1 cellular context compared by ENCODE assay signal in the genomic region with DNA sequence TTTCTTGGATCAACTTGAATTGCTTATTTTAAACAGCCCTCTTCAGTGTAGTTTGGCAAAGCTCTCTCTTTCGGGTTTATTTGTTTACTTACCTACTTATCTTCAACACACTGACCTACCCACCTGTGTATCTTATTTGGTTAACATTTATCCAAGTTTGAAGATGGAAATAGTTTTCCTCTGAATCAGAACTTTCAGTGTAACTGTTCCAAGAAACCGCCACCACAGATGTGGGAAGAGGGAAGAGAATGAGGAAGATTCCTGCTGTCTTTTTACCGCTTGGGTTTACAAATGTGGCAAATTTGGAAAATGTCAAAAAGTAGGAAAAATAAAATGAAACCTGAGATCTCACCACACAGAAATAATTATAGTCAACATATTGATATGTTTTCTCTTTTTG.
TF ChIP-seq lines count a peak whose summit lies in the region.

No MANE protein-coding gene starts in this region.

TF ChIP-seq in HepG2, 621 proteins besides CTCF, POLR2A, EP300 and RAD21 (continued from another document and continues in another):
- TF ChIP-seq, protein P1, sequence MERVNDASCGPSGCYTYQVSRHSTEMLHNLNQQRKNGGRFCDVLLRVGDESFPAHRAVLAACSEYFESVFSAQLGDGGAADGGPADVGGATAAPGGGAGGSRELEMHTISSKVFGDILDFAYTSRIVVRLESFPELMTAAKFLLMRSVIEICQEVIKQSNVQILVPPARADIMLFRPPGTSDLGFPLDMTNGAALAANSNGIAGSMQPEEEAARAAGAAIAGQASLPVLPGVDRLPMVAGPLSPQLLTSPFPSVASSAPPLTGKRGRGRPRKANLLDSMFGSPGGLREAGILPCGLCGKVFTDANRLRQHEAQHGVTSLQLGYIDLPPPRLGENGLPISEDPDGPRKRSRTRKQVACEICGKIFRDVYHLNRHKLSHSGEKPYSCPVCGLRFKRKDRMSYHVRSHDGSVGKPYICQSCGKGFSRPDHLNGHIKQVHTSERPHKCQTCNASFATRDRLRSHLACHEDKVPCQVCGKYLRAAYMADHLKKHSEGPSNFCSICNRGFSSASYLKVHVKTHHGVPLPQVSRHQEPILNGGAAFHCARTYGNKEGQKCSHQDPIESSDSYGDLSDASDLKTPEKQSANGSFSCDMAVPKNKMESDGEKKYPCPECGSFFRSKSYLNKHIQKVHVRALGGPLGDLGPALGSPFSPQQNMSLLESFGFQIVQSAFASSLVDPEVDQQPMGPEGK (CRISPR knock-in tag; IDR thresholded peaks at IDR 0.05): peak; percentile 33; the same call in 1 of the 2 replicates
- TF ChIP-seq SP2 (CRISPR knock-in tag; IDR thresholded peaks at IDR 0.05): no peak
- no peak for TF ChIP-seq NFE2L1 (CRISPR knock-in tag; IDR thresholded peaks at IDR 0.05; ENCODE audit: borderline replicate concordance)
- no peak for TF ChIP-seq POLR2AphosphoS5 (IDR thresholded peaks at IDR 0.05; ENCODE audit: low read depth, low read length)
- no peak for TF ChIP-seq ZNF121 (CRISPR knock-in tag; IDR thresholded peaks at IDR 0.05)
- no peak for TF ChIP-seq CHCHD3 (CRISPR knock-in tag; IDR thresholded peaks at IDR 0.05)
- no peak for TF ChIP-seq GTF2F1 (IDR thresholded peaks at IDR 0.05; ENCODE audit: low read length)
- no peak for TF ChIP-seq RFX1 (IDR thresholded peaks at IDR 0.05)
- TF ChIP-seq LBX2 (CRISPR knock-in tag; IDR thresholded peaks at IDR 0.05; ENCODE audit: borderline replicate concordance): no peak
- no peak for TF ChIP-seq TERF1 (CRISPR knock-in tag; IDR thresholded peaks at IDR 0.05)
- TF ChIP-seq ZNF577 (CRISPR knock-in tag; IDR thresholded peaks at IDR 0.05; ENCODE audit: borderline replicate concordance, low read depth): no peak
- TF ChIP-seq ZNF883 (CRISPR knock-in tag; IDR thresholded peaks at IDR 0.05; ENCODE audit: not compliant biosample characterization): no peak
- no peak for TF ChIP-seq SRSF9 (IDR thresholded peaks at IDR 0.05; ENCODE audit: borderline replicate concordance, insufficient read depth, low read depth, low read length, poor library complexity, severe bottlenecking)
- TF ChIP-seq HDAC6 (IDR thresholded peaks at IDR 0.05; ENCODE audit: low read depth, low read length): no peak
- TF ChIP-seq, protein P2, sequence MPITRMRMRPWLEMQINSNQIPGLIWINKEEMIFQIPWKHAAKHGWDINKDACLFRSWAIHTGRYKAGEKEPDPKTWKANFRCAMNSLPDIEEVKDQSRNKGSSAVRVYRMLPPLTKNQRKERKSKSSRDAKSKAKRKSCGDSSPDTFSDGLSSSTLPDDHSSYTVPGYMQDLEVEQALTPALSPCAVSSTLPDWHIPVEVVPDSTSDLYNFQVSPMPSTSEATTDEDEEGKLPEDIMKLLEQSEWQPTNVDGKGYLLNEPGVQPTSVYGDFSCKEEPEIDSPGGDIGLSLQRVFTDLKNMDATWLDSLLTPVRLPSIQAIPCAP (CRISPR knock-in tag; IDR thresholded peaks at IDR 0.05; ENCODE audit: low read depth): no peak
- TF ChIP-seq PHF8 (CRISPR knock-in tag; IDR thresholded peaks at IDR 0.05): no peak
- TF ChIP-seq ZNF10 (CRISPR knock-in tag; IDR thresholded peaks at IDR 0.05; ENCODE audit: borderline replicate concordance, low read depth): no peak
- TF ChIP-seq, protein P3, sequence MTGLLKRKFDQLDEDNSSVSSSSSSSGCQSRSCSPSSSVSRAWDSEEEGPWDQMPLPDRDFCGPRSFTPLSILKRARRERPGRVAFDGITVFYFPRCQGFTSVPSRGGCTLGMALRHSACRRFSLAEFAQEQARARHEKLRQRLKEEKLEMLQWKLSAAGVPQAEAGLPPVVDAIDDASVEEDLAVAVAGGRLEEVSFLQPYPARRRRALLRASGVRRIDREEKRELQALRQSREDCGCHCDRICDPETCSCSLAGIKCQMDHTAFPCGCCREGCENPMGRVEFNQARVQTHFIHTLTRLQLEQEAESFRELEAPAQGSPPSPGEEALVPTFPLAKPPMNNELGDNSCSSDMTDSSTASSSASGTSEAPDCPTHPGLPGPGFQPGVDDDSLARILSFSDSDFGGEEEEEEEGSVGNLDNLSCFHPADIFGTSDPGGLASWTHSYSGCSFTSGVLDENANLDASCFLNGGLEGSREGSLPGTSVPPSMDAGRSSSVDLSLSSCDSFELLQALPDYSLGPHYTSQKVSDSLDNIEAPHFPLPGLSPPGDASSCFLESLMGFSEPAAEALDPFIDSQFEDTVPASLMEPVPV (CRISPR knock-in tag; IDR thresholded peaks at IDR 0.05): no peak
- peak; percentile 84; the same call in 1 of the 2 replicates for TF ChIP-seq GATA4 (IDR thresholded peaks at IDR 0.05; ENCODE audit: borderline replicate concordance, low read depth)
- TF ChIP-seq ZNF547 (CRISPR knock-in tag; IDR thresholded peaks at IDR 0.05): no peak
- no peak for TF ChIP-seq ATM (IDR thresholded peaks at IDR 0.05; ENCODE audit: borderline replicate concordance)
- no peak for TF ChIP-seq ZFP36L1 (CRISPR knock-in tag; IDR thresholded peaks at IDR 0.05)
- no peak for TF ChIP-seq WIZ (CRISPR knock-in tag; IDR thresholded peaks at IDR 0.05)
- TF ChIP-seq, protein P4, sequence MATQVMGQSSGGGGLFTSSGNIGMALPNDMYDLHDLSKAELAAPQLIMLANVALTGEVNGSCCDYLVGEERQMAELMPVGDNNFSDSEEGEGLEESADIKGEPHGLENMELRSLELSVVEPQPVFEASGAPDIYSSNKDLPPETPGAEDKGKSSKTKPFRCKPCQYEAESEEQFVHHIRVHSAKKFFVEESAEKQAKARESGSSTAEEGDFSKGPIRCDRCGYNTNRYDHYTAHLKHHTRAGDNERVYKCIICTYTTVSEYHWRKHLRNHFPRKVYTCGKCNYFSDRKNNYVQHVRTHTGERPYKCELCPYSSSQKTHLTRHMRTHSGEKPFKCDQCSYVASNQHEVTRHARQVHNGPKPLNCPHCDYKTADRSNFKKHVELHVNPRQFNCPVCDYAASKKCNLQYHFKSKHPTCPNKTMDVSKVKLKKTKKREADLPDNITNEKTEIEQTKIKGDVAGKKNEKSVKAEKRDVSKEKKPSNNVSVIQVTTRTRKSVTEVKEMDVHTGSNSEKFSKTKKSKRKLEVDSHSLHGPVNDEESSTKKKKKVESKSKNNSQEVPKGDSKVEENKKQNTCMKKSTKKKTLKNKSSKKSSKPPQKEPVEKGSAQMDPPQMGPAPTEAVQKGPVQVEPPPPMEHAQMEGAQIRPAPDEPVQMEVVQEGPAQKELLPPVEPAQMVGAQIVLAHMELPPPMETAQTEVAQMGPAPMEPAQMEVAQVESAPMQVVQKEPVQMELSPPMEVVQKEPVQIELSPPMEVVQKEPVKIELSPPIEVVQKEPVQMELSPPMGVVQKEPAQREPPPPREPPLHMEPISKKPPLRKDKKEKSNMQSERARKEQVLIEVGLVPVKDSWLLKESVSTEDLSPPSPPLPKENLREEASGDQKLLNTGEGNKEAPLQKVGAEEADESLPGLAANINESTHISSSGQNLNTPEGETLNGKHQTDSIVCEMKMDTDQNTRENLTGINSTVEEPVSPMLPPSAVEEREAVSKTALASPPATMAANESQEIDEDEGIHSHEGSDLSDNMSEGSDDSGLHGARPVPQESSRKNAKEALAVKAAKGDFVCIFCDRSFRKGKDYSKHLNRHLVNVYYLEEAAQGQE (IDR thresholded peaks at IDR 0.05; ENCODE audit: borderline replicate concordance in 1 of 2, low read depth in 1 of 2, low read length in 2 of 2): no peak
- TF ChIP-seq ZNF558 (CRISPR knock-in tag; IDR thresholded peaks at IDR 0.05; ENCODE audit: borderline replicate concordance): no peak
- peak; percentile 87 for TF ChIP-seq SP5 (CRISPR knock-in tag; IDR thresholded peaks at IDR 0.05; ENCODE audit: borderline replicate concordance, low read depth)
- no peak for TF ChIP-seq REL (CRISPR knock-in tag; conservative IDR thresholded peaks at IDR 0.05)
- no peak for TF ChIP-seq TSC22D2 (CRISPR knock-in tag; IDR thresholded peaks at IDR 0.05; ENCODE audit: borderline replicate concordance)
- peak; percentile 72; the same call in 1 of the 2 replicates for TF ChIP-seq ZNF609 (CRISPR knock-in tag; IDR thresholded peaks at IDR 0.05; ENCODE audit: borderline replicate concordance)
- peak; percentile 95 for TF ChIP-seq ISL2 (CRISPR knock-in tag; IDR thresholded peaks at IDR 0.05)
- TF ChIP-seq, protein P5, sequence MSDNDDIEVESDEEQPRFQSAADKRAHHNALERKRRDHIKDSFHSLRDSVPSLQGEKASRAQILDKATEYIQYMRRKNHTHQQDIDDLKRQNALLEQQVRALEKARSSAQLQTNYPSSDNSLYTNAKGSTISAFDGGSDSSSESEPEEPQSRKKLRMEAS (IDR thresholded peaks at IDR 0.05): no peak
- no peak for TF ChIP-seq MTF2 (CRISPR knock-in tag; IDR thresholded peaks at IDR 0.05; ENCODE audit: borderline replicate concordance)
- TF ChIP-seq PHF21A (CRISPR knock-in tag; IDR thresholded peaks at IDR 0.05): no peak; the same call in 1 of the 2 replicates
- TF ChIP-seq TGIF2 (CRISPR knock-in tag; IDR thresholded peaks at IDR 0.05): peak; percentile 26; the same call in 1 of the 2 replicates
- no peak for TF ChIP-seq ZBTB1 (CRISPR knock-in tag; IDR thresholded peaks at IDR 0.05; ENCODE audit: borderline replicate concordance)
- peak; percentile 77 for TF ChIP-seq ZBTB37 (CRISPR knock-in tag; IDR thresholded peaks at IDR 0.05)
- no peak for TF ChIP-seq ATF7-NPFF (CRISPR knock-in tag; IDR thresholded peaks at IDR 0.05; ENCODE audit: low read depth)
- TF ChIP-seq ARNTL (CRISPR knock-in tag; IDR thresholded peaks at IDR 0.05): no peak
- no peak for TF ChIP-seq CHD4 (IDR thresholded peaks at IDR 0.05; ENCODE audit: borderline replicate concordance, low read length)
- peak; percentile 59 for TF ChIP-seq CEBPG (CRISPR knock-in tag; IDR thresholded peaks at IDR 0.05)
- no peak for TF ChIP-seq ZFP37 (CRISPR knock-in tag; IDR thresholded peaks at IDR 0.05; ENCODE audit: borderline replicate concordance)
- peak; percentile 96 for TF ChIP-seq FOSL1 (CRISPR knock-in tag; IDR thresholded peaks at IDR 0.05; ENCODE audit: borderline replicate concordance)
- TF ChIP-seq FOXM1 (CRISPR knock-in tag; IDR thresholded peaks at IDR 0.05): no peak
- TF ChIP-seq, protein P6, sequence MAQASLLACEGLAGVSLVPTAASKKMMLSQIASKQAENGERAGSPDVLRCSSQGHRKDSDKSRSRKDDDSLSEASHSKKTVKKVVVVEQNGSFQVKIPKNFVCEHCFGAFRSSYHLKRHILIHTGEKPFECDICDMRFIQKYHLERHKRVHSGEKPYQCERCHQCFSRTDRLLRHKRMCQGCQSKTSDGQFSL (CRISPR knock-in tag; IDR thresholded peaks at IDR 0.05): no peak
- TF ChIP-seq ZSCAN22 (CRISPR knock-in tag; IDR thresholded peaks at IDR 0.05): no peak
- no peak for TF ChIP-seq SP140L (CRISPR knock-in tag; IDR thresholded peaks at IDR 0.05; ENCODE audit: borderline replicate concordance)
- TF ChIP-seq HES4 (CRISPR knock-in tag; IDR thresholded peaks at IDR 0.05; ENCODE audit: borderline replicate concordance): no peak
